In genomic region chr12:2003676-2004112, GRCh38 we compare ENCODE assay signal across 1 cellular context.
TF ChIP-seq lines count a peak whose summit lies in the region.

No MANE protein-coding gene starts in this region.

TF ChIP-seq in H1, 55 proteins besides CTCF, POLR2A, EP300 and RAD21:
- TF ChIP-seq TBP (IDR thresholded peaks at IDR 0.05; ENCODE audit: low read depth, low read length) (no peak), TAF1 (IDR thresholded peaks at IDR 0.05; ENCODE audit: low read depth, low read length) (peak; percentile 48; the same call in 1 of the 2 replicates)
TF ChIP-seq in H1: peak in this region for 1.
